ENCODE assay signal across 8 cellular contexts in genomic region chr1:115099693-115100050, GRCh38. TPM values are rescaled to one million over a fixed set of nuclear protein-coding genes. Genes with fewer than 3 reads are reported as not detected.
DNase-seq lines count a peak whose midpoint lies in the region; ATAC-seq and TF ChIP-seq lines count a peak whose summit lies in the region.

No MANE protein-coding gene starts in this region.

- H4K20me1 ChIP-seq in OCI-LY3 (ENCODE audit: insufficient read depth, low read length): no peaks in the 10 kb centered on the region

- peak overlapping the region; percentile 61 for H3K27ac ChIP-seq in OCI-LY3 (ENCODE audit: low read length)
- peak overlapping the region; percentile 54 for H3K27ac ChIP-seq in skeletal muscle tissue (ENCODE audit: low read depth, low read length)

- H3K79me2 ChIP-seq in OCI-LY3 (ENCODE audit: low read length): no peaks in the 10 kb centered on the region

- DNase-seq in GM12865 (ENCODE audit: low read depth): no peak
- no peak for DNase-seq in NCI-H82 (lab: John Stamatoyannopoulos, UW)
- no peak for DNase-seq in D341Med (ENCODE audit: low spot score)
- no peak for DNase-seq in HAP-1 (ENCODE audit: low spot score in 2 of 2)
- DNase-seq in medulla oblongata (ENCODE audit: extremely low spot score): no peak

- H3K4me3 ChIP-seq in GM12865 (ENCODE audit: low read depth, low read length): peak overlapping the region; percentile 45
- H3K4me3 ChIP-seq in OCI-LY3 (ENCODE audit: low read length): peak overlapping the region; percentile 81
- H3K4me3 ChIP-seq in skeletal muscle tissue (ENCODE audit: low read length in 3 of 3): peak overlapping the region; percentile 51 to 69 (median 65)
- no peak overlapping the region for H3K4me3 ChIP-seq in HAP-1

- H3K4me1 ChIP-seq in OCI-LY3 (ENCODE audit: low read length) (peaks cover 18% of the 10 kb centered on the region), skeletal muscle tissue (ENCODE audit: control insufficient read depth in 3 of 3, insufficient read depth in 3 of 3, low read length in 3 of 3) (no peaks in the 10 kb centered on the region), HAP-1 (no peaks in the 10 kb centered on the region)

- in situ Hi-C loops in HAP-1 (cut with MboI; ENCODE audit: low sequenced_read_pairs): no loop called here

- H3K9ac ChIP-seq in OCI-LY3 (ENCODE audit: low read length): peak overlapping the region; percentile 56; the same call in 1 of the 2 replicates
- H3K9ac ChIP-seq in skeletal muscle tissue (ENCODE audit: low read depth in 1 of 3, low read length in 3 of 3): peak overlapping the region in 2 of 3 donors; percentile 55 to 66

- H2AFZ ChIP-seq in OCI-LY3 (ENCODE audit: low read depth, low read length): peak overlapping the region; percentile 34; the same call in 1 of the 2 replicates

- no peaks in the 10 kb centered on the region for H3K9me3 ChIP-seq in OCI-LY3 (ENCODE audit: insufficient read depth, low read length)
- H3K9me3 ChIP-seq in skeletal muscle tissue (ENCODE audit: control insufficient read depth in 3 of 3, low read length in 3 of 3): no peaks in the 10 kb centered on the region
- H3K9me3 ChIP-seq in HAP-1: no peaks in the 10 kb centered on the region

- TF ChIP-seq CTCF in GM12865 (IDR thresholded peaks at IDR 0.05; ENCODE audit: insufficient read depth, low read depth, low read length, missing control alignments) (no peak), OCI-LY3 (IDR thresholded peaks at IDR 0.05; ENCODE audit: low read depth, low read length) (no peak)

- H3K36me3 ChIP-seq in OCI-LY3 (replicated peaks; ENCODE audit: low read depth, low read length): no peaks in the 10 kb centered on the region
- no peaks in the 10 kb centered on the region for H3K36me3 ChIP-seq in skeletal muscle tissue (ENCODE audit: control insufficient read depth in 3 of 3, insufficient read depth in 3 of 3, low read length in 3 of 3)
- H3K36me3 ChIP-seq in HAP-1 (replicated peaks): no peaks in the 10 kb centered on the region

- H3K4me2 ChIP-seq in OCI-LY3 (ENCODE audit: low read length): peak overlapping the region; percentile 98

- H3K27me3 ChIP-seq in OCI-LY3 (ENCODE audit: low read depth, low read length) (peaks cover 9% of the 10 kb centered on the region), skeletal muscle tissue (ENCODE audit: control insufficient read depth in 3 of 3, insufficient read depth in 3 of 3, low read length in 3 of 3) (no peaks in the 10 kb centered on the region), HAP-1 (ENCODE audit: low read depth) (no peaks in the 10 kb centered on the region; the same call in 1 of the 2 replicates)

- ATAC-seq in esophagus mucosa: peak; percentile 82

RNA-seq across cellular contexts. Expression of gene TSPAN2, which starts 10.4 kb away (rescaled TPM):
- total RNA-seq in esophagus mucosa (0.68 TPM), skeletal muscle tissue (6.8 TPM)
